10 cellular contexts compared by ENCODE assay signal in the genomic region with DNA sequence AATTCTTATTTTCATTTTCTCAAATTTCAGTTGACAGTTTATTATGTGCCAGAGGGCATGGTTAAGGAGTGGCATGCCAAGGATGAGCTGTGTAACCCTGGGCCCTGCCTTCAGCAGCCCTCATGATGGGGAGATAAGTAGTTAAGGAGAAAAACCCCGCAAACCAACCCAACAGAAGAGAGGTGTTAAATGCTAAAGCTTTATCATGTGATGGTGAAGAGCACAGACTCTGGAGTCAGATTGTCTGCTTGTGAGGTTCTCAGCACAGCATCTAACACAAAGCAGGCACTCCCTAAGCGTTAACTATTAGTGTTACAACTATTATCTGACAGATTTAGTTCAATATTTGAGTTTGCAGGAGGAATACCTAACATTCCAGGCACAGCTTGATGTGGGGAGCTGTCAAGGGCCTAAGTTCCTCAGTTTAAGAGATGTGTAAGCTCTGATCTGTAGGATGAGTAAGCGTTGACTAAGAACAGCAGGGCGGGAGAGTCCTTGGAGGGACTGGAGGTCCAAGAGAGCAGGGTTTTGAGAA. TPM values are rescaled to one million over a fixed set of nuclear protein-coding genes. Genes with fewer than 3 reads are reported as not detected.
DNase-seq lines count a peak whose midpoint lies in the region; ATAC-seq and TF ChIP-seq lines count a peak whose summit lies in the region.
"Had no signal": no experiment of that assay in that cellular context is flagged by ENCODE, and none has a peak within 500 bp of the region (broad histone marks: within the 10 kb centered on the region; RNA-seq: fewer than 3 reads in every experiment).

No MANE protein-coding gene starts in this region.

- CTCF ChIA-PET in Caco-2 (lab: Charles Lee), result interaction anchor here (0.9 to 1.3 kb wide), 4 partner anchors 30 to 128 kb away, joined by 3 to 6 read pairs (median 3); a partner anchor contains a TSS
- CTCF ChIA-PET in OCI-LY7 (lab: Charles Lee; ENCODE audit: unreplicated experiment), result no interaction called here

- TF ChIP-seq CTCF in Caco-2 (IDR thresholded peaks at IDR 0.05; ENCODE audit: insufficient read depth in 1 of 2, low read depth in 1 of 2, low read length in 1 of 2, severe bottlenecking in 1 of 2, unreplicated experiment in 1 of 2), result no peak
- no peak for TF ChIP-seq CTCF in OCI-LY7 (conservative IDR thresholded peaks at IDR 0.05; ENCODE audit: low read length)

- no peak overlapping the region for H3K4me3 ChIP-seq in Caco-2 (ENCODE audit: low read depth, low read length)
- H3K4me3 ChIP-seq in OCI-LY7 (ENCODE audit: low read depth, low read length, poor library complexity, severe bottlenecking), result no peak overlapping the region

- POLR2A ChIA-PET in Caco-2 (lab: Charles Lee) (interaction anchor here (0.6 to 1.8 kb wide), 5 partner anchors 16 to 57 kb away, joined by 3 to 25 read pairs (median 5); a partner anchor contains a TSS), OCI-LY7 (lab: Charles Lee) (no interaction called here)

- H3K36me3 ChIP-seq in Caco-2 (ENCODE audit: control insufficient read depth, insufficient read depth, low read length) (no peaks in the 10 kb centered on the region), OCI-LY7 (ENCODE audit: insufficient read depth, low read length) (no peaks in the 10 kb centered on the region)

- no peaks in the 10 kb centered on the region for H3K9me3 Mint-ChIP-seq in Caco-2 (ENCODE audit: unreplicated experiment)
- H3K9me3 Mint-ChIP-seq in natural killer cell treated with Interleukin-12 subunit alpha and Interleukin-12 subunit beta and Interleukin-15 and Interleukin-18, amount 100 ng/mL, for 72 hours, result peaks cover 3% of the 10 kb centered on the region

- H3K36me3 Mint-ChIP-seq in Caco-2 (ENCODE audit: insufficient read depth, unreplicated experiment), result peaks cover 6% of the 10 kb centered on the region
- no peaks in the 10 kb centered on the region for H3K36me3 Mint-ChIP-seq in natural killer cell treated with Interleukin-12 subunit alpha and Interleukin-12 subunit beta and Interleukin-15 and Interleukin-18, amount 100 ng/mL, for 72 hours

- intact Hi-C loops in Caco-2 (cut with micrococcal nuclease; ENCODE audit: unreplicated experiment) (loop anchor here (1.0 to 2.0 kb wide), 2 partner anchors 22 to 57 kb away; a partner anchor contains a TSS), OCI-LY7 (cut with micrococcal nuclease; ENCODE audit: unreplicated experiment) (no loop called here), posterior vena cava (cut with DNase I) (no loop called here)

- DNase-seq in Caco-2 (peak; percentile 77 to 82), M059J (ENCODE audit: low read depth) (peak; percentile 90), cerebellar cortex (ENCODE audit: low spot score) (peak; percentile 77), OCI-LY7 (ENCODE audit: low spot score) (no peak), posterior vena cava (ENCODE audit: low spot score) (no peak)
- DNase-seq in natural killer cell treated with Interleukin-12 subunit alpha and Interleukin-12 subunit beta and Interleukin-15 and Interleukin-18, amount 100 ng/mL, for 72 hours (ENCODE audit: low spot score), result no peak
- no peak for DNase-seq in stimulated activated naive CD4-positive, alpha-beta T cell (lab: John Stamatoyannopoulos, UW)
- DNase-seq: NCI-H69; stimulated activated CD4-positive, alpha-beta T cell treated with anti-CD3 and anti-CD28 coated beads, Interleukin-4, amount 100 ng/mL, for 4 hours had no signal

- ATAC-seq in natural killer cell treated with Interleukin-12 subunit alpha and Interleukin-12 subunit beta and Interleukin-15 and Interleukin-18, amount 100 ng/mL, for 72 hours, result peak; percentile 64 to 73
- no peak for ATAC-seq in GM21526 (IDR thresholded peaks at IDR 0.05; ENCODE audit: low FRiP score, unreplicated experiment)

- peaks cover 24% of the 10 kb centered on the region for H3K4me1 Mint-ChIP-seq in Caco-2 (ENCODE audit: low read depth, unreplicated experiment)
- peaks cover 42 to 44% of the 10 kb centered on the region in 2 donors for H3K4me1 Mint-ChIP-seq in natural killer cell treated with Interleukin-12 subunit alpha and Interleukin-12 subunit beta and Interleukin-15 and Interleukin-18, amount 100 ng/mL, for 72 hours (ENCODE audit: low read depth in 2 of 2)

- H3K4me3 Mint-ChIP-seq in Caco-2 (ENCODE audit: unreplicated experiment), result peak overlapping the region; percentile 40
- peak overlapping the region; percentile 1 for H3K4me3 Mint-ChIP-seq in natural killer cell treated with Interleukin-12 subunit alpha and Interleukin-12 subunit beta and Interleukin-15 and Interleukin-18, amount 100 ng/mL, for 72 hours

- H2AFZ ChIP-seq in OCI-LY7 (ENCODE audit: low read length), result no peak overlapping the region

- peaks cover 16% of the 10 kb centered on the region; the same call in 1 of the 2 replicates for H3K79me2 ChIP-seq in OCI-LY7 (ENCODE audit: insufficient read depth, low read depth, low read length)

- H4K20me1 ChIP-seq in OCI-LY7 (ENCODE audit: insufficient read depth, low read length), result peaks cover 12% of the 10 kb centered on the region; the same call in 1 of the 2 replicates

- H3K4me1 ChIP-seq in Caco-2 (peaks cover 50% of the 10 kb centered on the region), OCI-LY7 (ENCODE audit: insufficient read depth, low read length, poor library complexity, severe bottlenecking) (no peaks in the 10 kb centered on the region)

- no peaks in the 10 kb centered on the region for H3K27me3 Mint-ChIP-seq in Caco-2 (ENCODE audit: insufficient read depth, unreplicated experiment)
- no peaks in the 10 kb centered on the region for H3K27me3 Mint-ChIP-seq in natural killer cell treated with Interleukin-12 subunit alpha and Interleukin-12 subunit beta and Interleukin-15 and Interleukin-18, amount 100 ng/mL, for 72 hours

- no peak overlapping the region for H3K27ac ChIP-seq in OCI-LY7 (ENCODE audit: low read depth, low read length, poor library complexity, severe bottlenecking)

- H3K27me3 ChIP-seq in Caco-2 (replicated peaks; ENCODE audit: control insufficient read depth, insufficient read depth, low read length), result no peaks in the 10 kb centered on the region

- BruUV-seq in Caco-2 (replicated peaks; lab: Mats Ljungman, UMichigan) (no TSS peak), OCI-LY7 (replicated peaks; lab: Mats Ljungman, UMichigan) (no TSS peak)

- H3K4me2 ChIP-seq in OCI-LY7 (ENCODE audit: low read length), result no peak overlapping the region

- H3K9me2 ChIP-seq in OCI-LY7 (ENCODE audit: insufficient read depth, low read length), result no peaks in the 10 kb centered on the region

- H3K27ac Mint-ChIP-seq in Caco-2 (ENCODE audit: unreplicated experiment), result peak overlapping the region; percentile 64
- peak overlapping the region; percentile 24 to 94 for H3K27ac Mint-ChIP-seq in natural killer cell treated with Interleukin-12 subunit alpha and Interleukin-12 subunit beta and Interleukin-15 and Interleukin-18, amount 100 ng/mL, for 72 hours

- no peaks in the 10 kb centered on the region for H3K9me3 ChIP-seq in Caco-2
- no peaks in the 10 kb centered on the region for H3K9me3 ChIP-seq in OCI-LY7 (ENCODE audit: low read length)

RNA-seq across cellular contexts. Expression of a gene that starts 29.6 kb away (rescaled TPM):
- total RNA-seq in Caco-2 (2022) (51.9 and 59.1 TPM in 2 replicates), OCI-LY7 (2022) (18.2 and 18.8 TPM in 2 replicates), posterior vena cava (10 to 100 TPM; 18.9 to 21.8 TPM)
- total RNA-seq in M059J (2014; rRNA removed; shearing (Covaris generic)), result 15.5 and 18.4 TPM in 2 replicates
- total RNA-seq in natural killer cell treated with Interleukin-12 subunit alpha and Interleukin-12 subunit beta and Interleukin-15 and Interleukin-18, amount 100 ng/mL, for 72 hours, result 10 to 100 TPM; 20.2 to 24.4 TPM
- total RNA-seq in OCI-LY7 (2014; rRNA removed; shearing (Covaris generic)), result 8.6 and 12.9 TPM in 2 replicates

RNA-seq across cellular contexts. Expression of a gene that starts 56.4 kb away (rescaled TPM):
- total RNA-seq in Caco-2 (2022) (37.2 and 47.8 TPM in 2 replicates), OCI-LY7 (2022) (not detected in 2 replicates), posterior vena cava (10 to 100 TPM; 51.3 to 83.0 TPM)
- 32.0 and 37.5 TPM in 2 replicates for total RNA-seq in M059J (2014; rRNA removed; shearing (Covaris generic))
- total RNA-seq in natural killer cell treated with Interleukin-12 subunit alpha and Interleukin-12 subunit beta and Interleukin-15 and Interleukin-18, amount 100 ng/mL, for 72 hours, result 1 to 10 TPM; 1.2 to 2.3 TPM
- not detected in 2 replicates for total RNA-seq in OCI-LY7 (2014; rRNA removed; shearing (Covaris generic))

Comparison
In these comparisons a context has a peak if more than half of its experiments do, and no peak if none do; other contexts are left out.
1. DNase-seq: peak in Caco-2 (2 of 2), M059J (single experiment) and cerebellar cortex (single experiment); none in natural killer cell treated with Interleukin-12 subunit alpha and Interleukin-12 subunit beta and Interleukin-15 and Interleukin-18, amount 100 ng/mL, for 72 hours (single experiment), OCI-LY7 (single experiment), posterior vena cava (single experiment) and stimulated activated naive CD4-positive, alpha-beta T cell (0 of 6).